1 cellular context compared by ENCODE assay signal in the genomic region with DNA sequence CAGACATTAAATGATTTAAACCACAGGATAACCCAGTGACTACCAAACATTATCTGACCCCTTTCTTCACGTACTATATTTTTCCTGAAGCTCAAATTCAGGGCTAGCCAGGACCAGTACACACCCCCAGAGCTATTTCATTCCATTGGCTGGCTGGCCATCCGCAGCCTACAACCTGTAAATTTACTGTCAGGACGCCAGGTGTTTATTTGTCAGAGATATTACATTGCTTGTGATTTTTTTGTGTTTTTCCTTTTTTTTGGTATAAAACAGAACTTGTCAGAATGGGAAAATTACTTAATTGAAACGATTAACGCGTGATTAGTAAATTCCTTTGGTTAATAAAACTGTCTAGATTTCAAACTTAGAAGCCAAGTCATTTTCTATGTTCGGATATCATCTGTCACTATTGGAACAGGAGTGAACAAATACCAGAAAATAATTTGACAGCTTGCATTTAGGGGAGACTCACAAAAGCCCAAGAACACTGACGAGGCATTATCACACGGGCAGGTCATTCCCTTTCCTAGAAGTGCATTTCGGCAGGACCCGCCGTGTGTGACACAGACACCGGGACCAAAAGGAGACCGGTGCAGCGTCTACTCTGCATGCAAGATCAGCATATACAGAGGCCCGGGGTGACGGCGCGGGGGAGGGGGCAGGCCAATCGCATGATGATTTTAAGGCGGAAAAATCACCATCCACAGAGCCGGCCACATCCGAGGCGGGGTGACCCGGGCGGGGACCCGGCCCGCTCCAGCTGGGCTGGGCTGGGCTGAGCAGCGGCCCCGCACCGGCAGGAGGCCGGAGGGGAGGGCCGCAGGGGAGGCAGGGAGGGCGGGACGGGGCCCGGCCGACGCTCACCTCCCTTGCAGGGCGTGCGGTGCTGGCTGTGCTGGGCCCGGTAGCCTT.
TF ChIP-seq lines count a peak whose summit lies in the region.

No MANE protein-coding gene starts in this region.

TF ChIP-seq in K562, 482 proteins besides CTCF, POLR2A, EP300 and RAD21 (continues in another document):
- TF ChIP-seq, protein P1, sequence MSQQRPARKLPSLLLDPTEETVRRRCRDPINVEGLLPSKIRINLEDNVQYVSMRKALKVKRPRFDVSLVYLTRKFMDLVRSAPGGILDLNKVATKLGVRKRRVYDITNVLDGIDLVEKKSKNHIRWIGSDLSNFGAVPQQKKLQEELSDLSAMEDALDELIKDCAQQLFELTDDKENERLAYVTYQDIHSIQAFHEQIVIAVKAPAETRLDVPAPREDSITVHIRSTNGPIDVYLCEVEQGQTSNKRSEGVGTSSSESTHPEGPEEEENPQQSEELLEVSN (IDR thresholded peaks at IDR 0.05; ENCODE audit: borderline replicate concordance in 1 of 2, extremely low read depth in 1 of 2, insufficient read depth in 1 of 2, insufficient read length in 1 of 2, low read depth in 1 of 2, low read length in 1 of 2, poor library complexity in 1 of 2, severe bottlenecking in 1 of 2): peak; percentile 17 to 45
- TF ChIP-seq NFIC (IDR thresholded peaks at IDR 0.05) (no peak), FOXA3 (CRISPR knock-in tag; conservative IDR thresholded peaks at IDR 0.05 in 1 of 2, IDR thresholded peaks at IDR 0.05 in 1 of 2) (no peak), MYC (IDR thresholded peaks at IDR 0.05; ENCODE audit: low read depth, low read length) (peak; percentile 50), MYC (CRISPR knock-in tag; IDR thresholded peaks at IDR 0.05; ENCODE audit: borderline replicate concordance, low read depth) (no peak), ZFX (CRISPR knock-in tag; IDR thresholded peaks at IDR 0.05) (peak; percentile 82), HMGN3 (IDR thresholded peaks at IDR 0.05; ENCODE audit: borderline replicate concordance, extremely low read depth, insufficient read length, low read depth, low read length) (no peak), NRF1 (conservative IDR thresholded peaks at IDR 0.05 in 1 of 2, IDR thresholded peaks at IDR 0.05 in 1 of 2) (0 out of 4 replicates have a peak, but pooled peaks of 1 of the 2 experiments have one; percentile 16), EP400 (IDR thresholded peaks at IDR 0.05) (peak; percentile 13; the same call in 1 of the 2 replicates), CBX1 (IDR thresholded peaks at IDR 0.05; ENCODE audit: low read depth) (0 out of 2 replicates have a peak, but pooled peaks have one; percentile 28), CCNT2 (IDR thresholded peaks at IDR 0.05; ENCODE audit: borderline replicate concordance, extremely low read depth, insufficient read length, low read depth, low read length) (peak; percentile 19), CREM (IDR thresholded peaks at IDR 0.05; ENCODE audit: low read depth) (peak; percentile 25; the same call in 1 of the 2 replicates), HNRNPL (IDR thresholded peaks at IDR 0.05; ENCODE audit: low read depth, low read length) (no peak), LCOR (CRISPR knock-in tag; IDR thresholded peaks at IDR 0.05) (peak; percentile 46; the same call in 1 of the 2 replicates), SMAD2 (IDR thresholded peaks at IDR 0.05; ENCODE audit: low read depth, low read length) (no peak), MAFF (IDR thresholded peaks at IDR 0.05; ENCODE audit: low read length) (peak; percentile 31; the same call in 1 of the 2 replicates), CBFB (CRISPR knock-in tag; IDR thresholded peaks at IDR 0.05) (no peak), GABPA (tag; conservative IDR thresholded peaks at IDR 0.05; ENCODE audit: low read depth) (no peak), CBFA2T3 (IDR thresholded peaks at IDR 0.05) (peak; percentile 31), MAFG (tag; conservative IDR thresholded peaks at IDR 0.05) (peak; percentile 71), TAF9B (IDR thresholded peaks at IDR 0.05; ENCODE audit: partially characterized antibody) (peak; percentile 18), SNIP1 (IDR thresholded peaks at IDR 0.05; ENCODE audit: low read depth) (0 out of 2 replicates have a peak, but pooled peaks have one; percentile 46), TCFL5 (CRISPR knock-in tag; conservative IDR thresholded peaks at IDR 0.05) (no peak), ZNF133 (CRISPR knock-in tag; IDR thresholded peaks at IDR 0.05) (no peak), MAZ (CRISPR knock-in tag; conservative IDR thresholded peaks at IDR 0.05 in 1 of 2, IDR thresholded peaks at IDR 0.05 in 1 of 2) (peak; percentile 17 to 48; a peak in 1 of 4 replicates), SIN3A (IDR thresholded peaks at IDR 0.05; ENCODE audit: borderline replicate concordance in 2 of 2, control insufficient read depth in 1 of 2, low read depth in 2 of 2, low read length in 2 of 2) (peak; percentile 38 to 45; a peak in 1 of 4 replicates), HDAC1 (IDR thresholded peaks at IDR 0.05) (0 out of 4 replicates have a peak, but pooled peaks of 1 of the 2 experiments have one; percentile 30), RCOR1 (IDR thresholded peaks at IDR 0.05; ENCODE audit: borderline replicate concordance in 1 of 2, low read depth in 2 of 2, low read length in 2 of 2) (0 out of 4 replicates have a peak, but pooled peaks of 1 of the 2 experiments have one; percentile 47), RNF2 (IDR thresholded peaks at IDR 0.05) (peak; percentile 29; the same call in 1 of the 2 replicates), FOXA1 (IDR thresholded peaks at IDR 0.05; ENCODE audit: borderline replicate concordance) (no peak), TEAD4 (IDR thresholded peaks at IDR 0.05; ENCODE audit: low read length) (peak; percentile 32; the same call in 1 of the 2 replicates), TEAD4 (CRISPR knock-in tag; IDR thresholded peaks at IDR 0.05; ENCODE audit: borderline replicate concordance) (no peak), ATF1 (CRISPR knock-in tag; IDR thresholded peaks at IDR 0.05) (no peak), ATF1 (tag; IDR thresholded peaks at IDR 0.05) (peak; percentile 55)
- TF ChIP-seq, protein P2, sequence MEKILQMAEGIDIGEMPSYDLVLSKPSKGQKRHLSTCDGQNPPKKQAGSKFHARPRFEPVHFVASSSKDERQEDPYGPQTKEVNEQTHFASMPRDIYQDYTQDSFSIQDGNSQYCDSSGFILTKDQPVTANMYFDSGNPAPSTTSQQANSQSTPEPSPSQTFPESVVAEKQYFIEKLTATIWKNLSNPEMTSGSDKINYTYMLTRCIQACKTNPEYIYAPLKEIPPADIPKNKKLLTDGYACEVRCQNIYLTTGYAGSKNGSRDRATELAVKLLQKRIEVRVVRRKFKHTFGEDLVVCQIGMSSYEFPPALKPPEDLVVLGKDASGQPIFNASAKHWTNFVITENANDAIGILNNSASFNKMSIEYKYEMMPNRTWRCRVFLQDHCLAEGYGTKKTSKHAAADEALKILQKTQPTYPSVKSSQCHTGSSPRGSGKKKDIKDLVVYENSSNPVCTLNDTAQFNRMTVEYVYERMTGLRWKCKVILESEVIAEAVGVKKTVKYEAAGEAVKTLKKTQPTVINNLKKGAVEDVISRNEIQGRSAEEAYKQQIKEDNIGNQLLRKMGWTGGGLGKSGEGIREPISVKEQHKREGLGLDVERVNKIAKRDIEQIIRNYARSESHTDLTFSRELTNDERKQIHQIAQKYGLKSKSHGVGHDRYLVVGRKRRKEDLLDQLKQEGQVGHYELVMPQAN (IDR thresholded peaks at IDR 0.05; ENCODE audit: borderline replicate concordance): 0 out of 2 replicates have a peak, but pooled peaks have one; percentile 38
- TF ChIP-seq, protein P3, sequence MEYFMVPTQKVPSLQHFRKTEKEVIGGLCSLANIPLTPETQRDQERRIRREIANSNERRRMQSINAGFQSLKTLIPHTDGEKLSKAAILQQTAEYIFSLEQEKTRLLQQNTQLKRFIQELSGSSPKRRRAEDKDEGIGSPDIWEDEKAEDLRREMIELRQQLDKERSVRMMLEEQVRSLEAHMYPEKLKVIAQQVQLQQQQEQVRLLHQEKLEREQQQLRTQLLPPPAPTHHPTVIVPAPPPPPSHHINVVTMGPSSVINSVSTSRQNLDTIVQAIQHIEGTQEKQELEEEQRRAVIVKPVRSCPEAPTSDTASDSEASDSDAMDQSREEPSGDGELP (CRISPR knock-in tag; IDR thresholded peaks at IDR 0.05; ENCODE audit: borderline replicate concordance): peak; percentile 85
- TF ChIP-seq, protein P4, sequence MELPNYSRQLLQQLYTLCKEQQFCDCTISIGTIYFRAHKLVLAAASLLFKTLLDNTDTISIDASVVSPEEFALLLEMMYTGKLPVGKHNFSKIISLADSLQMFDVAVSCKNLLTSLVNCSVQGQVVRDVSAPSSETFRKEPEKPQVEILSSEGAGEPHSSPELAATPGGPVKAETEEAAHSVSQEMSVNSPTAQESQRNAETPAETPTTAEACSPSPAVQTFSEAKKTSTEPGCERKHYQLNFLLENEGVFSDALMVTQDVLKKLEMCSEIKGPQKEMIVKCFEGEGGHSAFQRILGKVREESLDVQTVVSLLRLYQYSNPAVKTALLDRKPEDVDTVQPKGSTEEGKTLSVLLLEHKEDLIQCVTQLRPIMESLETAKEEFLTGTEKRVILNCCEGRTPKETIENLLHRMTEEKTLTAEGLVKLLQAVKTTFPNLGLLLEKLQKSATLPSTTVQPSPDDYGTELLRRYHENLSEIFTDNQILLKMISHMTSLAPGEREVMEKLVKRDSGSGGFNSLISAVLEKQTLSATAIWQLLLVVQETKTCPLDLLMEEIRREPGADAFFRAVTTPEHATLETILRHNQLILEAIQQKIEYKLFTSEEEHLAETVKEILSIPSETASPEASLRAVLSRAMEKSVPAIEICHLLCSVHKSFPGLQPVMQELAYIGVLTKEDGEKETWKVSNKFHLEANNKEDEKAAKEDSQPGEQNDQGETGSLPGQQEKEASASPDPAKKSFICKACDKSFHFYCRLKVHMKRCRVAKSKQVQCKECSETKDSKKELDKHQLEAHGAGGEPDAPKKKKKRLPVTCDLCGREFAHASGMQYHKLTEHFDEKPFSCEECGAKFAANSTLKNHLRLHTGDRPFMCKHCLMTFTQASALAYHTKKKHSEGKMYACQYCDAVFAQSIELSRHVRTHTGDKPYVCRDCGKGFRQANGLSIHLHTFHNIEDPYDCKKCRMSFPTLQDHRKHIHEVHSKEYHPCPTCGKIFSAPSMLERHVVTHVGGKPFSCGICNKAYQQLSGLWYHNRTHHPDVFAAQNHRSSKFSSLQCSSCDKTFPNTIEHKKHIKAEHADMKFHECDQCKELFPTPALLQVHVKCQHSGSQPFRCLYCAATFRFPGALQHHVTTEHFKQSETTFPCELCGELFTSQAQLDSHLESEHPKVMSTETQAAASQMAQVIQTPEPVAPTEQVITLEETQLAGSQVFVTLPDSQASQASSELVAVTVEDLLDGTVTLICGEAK (IDR thresholded peaks at IDR 0.05): 0 out of 2 replicates have a peak, but pooled peaks have one; percentile 7
- TF ChIP-seq, protein P4 (CRISPR knock-in tag; IDR thresholded peaks at IDR 0.05): no peak
